22 cellular contexts compared by ENCODE assay signal in the genomic region with DNA sequence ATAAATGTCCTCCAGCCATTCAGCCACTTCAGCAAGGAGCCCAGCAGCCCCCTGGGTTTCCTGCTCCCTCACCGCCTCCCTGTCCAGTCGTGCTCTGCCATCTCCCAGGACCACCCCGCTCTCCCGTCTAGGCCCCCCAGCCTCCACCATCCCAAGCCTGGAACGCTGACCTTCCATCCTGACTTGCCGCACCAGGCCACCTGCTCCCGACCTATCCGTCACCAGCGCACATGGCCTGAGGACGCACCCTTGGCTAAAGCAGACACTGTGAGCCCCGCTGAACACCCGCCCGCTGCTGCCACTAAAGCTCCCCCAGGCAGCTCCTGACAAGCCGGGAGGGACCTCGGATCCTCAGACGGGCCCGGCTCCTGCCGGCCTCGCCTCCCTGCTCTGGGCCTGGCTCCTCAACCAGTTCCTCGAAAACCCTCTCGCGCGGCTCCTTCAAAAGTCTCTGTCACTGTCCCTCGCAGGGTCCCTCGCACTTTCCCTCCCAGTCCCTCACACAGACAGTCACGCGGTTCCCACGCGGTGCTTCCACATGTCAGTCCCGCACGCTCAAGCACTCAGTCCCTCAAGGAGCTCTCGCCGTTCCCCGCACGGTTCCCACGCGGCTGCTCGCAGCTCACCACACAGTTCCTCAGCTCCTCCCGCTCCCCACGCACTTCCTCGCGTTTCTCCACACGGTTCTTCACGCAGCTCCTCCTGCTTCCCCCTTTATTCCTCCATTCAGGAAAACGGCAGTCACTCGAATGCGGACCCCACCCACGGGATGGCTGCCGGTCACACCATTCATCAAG. TPM values are rescaled to one million over a fixed set of nuclear protein-coding genes. Genes with fewer than 3 reads are reported as not detected.
"Had no signal": no experiment of that assay in that cellular context is flagged by ENCODE, and none has a peak within 500 bp of the region (broad histone marks: within the 10 kb centered on the region; RNA-seq: fewer than 3 reads in every experiment).

No MANE protein-coding gene starts in this region.

- H3K36me3 ChIP-seq: gastrocnemius medialis, sigmoid colon, stomach, thyroid gland, vagina had no signal

- H3K4me3 ChIP-seq: coronary artery, gastrocnemius medialis, sigmoid colon, stomach, thyroid gland, vagina had no signal

- H3K27ac Mint-ChIP-seq: naive thymus-derived CD4-positive, alpha-beta T cell; progenitor cell of endocrine pancreas; stimulated activated effector memory CD8-positive, alpha-beta T cell treated with anti-CD3 and anti-CD28 coated beads, Interleukin-12 subunit alpha, Interleukin-12 subunit beta, amount 100 ng/mL, for 72 hours had no signal

- H2AFZ ChIP-seq: parathyroid adenoma had no signal

- H3K4me3 Mint-ChIP-seq: effector memory CD8-positive, alpha-beta T cell; naive thymus-derived CD4-positive, alpha-beta T cell; stimulated activated effector memory CD8-positive, alpha-beta T cell treated with anti-CD3 and anti-CD28 coated beads, Interleukin-12 subunit alpha, Interleukin-12 subunit beta, amount 100 ng/mL, for 72 hours had no signal

- H3K27ac ChIP-seq: coronary artery, gastrocnemius medialis, parathyroid adenoma, sigmoid colon, stomach, thyroid gland, vagina had no signal

- H3K36me3 Mint-ChIP-seq: naive thymus-derived CD4-positive, alpha-beta T cell; stimulated activated effector memory CD8-positive, alpha-beta T cell treated with anti-CD3 and anti-CD28 coated beads, Interleukin-12 subunit alpha, Interleukin-12 subunit beta, amount 100 ng/mL, for 72 hours had no signal

- DNase-seq: effector memory CD8-positive, alpha-beta T cell; foreskin fibroblast; gastrocnemius medialis; kidney; mesenchymal stem cell; midbrain; naive thymus-derived CD4-positive, alpha-beta T cell; sigmoid colon; stimulated activated CD4-positive, alpha-beta T cell treated with anti-CD3 and anti-CD28 coated beads, Interleukin-2, amount 100 ng/mL, for 24 hours; stimulated activated CD4-positive, alpha-beta T cell treated with anti-CD3 and anti-CD28 coated beads, Interleukin-4, amount 100 ng/mL, for 24 hours; stimulated activated naive CD4-positive, alpha-beta T cell treated with Interleukin-2 at 50 U/mL for 16 hours; stomach; thyroid gland; trophoblast cell had no signal

- ATAC-seq: effector memory CD8-positive, alpha-beta T cell; gastrocnemius medialis; left lobe of liver; naive thymus-derived CD4-positive, alpha-beta T cell; stimulated activated effector memory CD8-positive, alpha-beta T cell treated with anti-CD3 and anti-CD28 coated beads, Interleukin-12 subunit alpha, Interleukin-12 subunit beta, amount 100 ng/mL, for 72 hours had no signal

- H3K4me1 Mint-ChIP-seq: naive thymus-derived CD4-positive, alpha-beta T cell; stimulated activated effector memory CD8-positive, alpha-beta T cell treated with anti-CD3 and anti-CD28 coated beads, Interleukin-12 subunit alpha, Interleukin-12 subunit beta, amount 100 ng/mL, for 72 hours had no signal

- H3K27me3 ChIP-seq: thyroid gland, vagina had no signal

- H3K9ac ChIP-seq: parathyroid adenoma had no signal

- H3K4me1 ChIP-seq: gastrocnemius medialis, parathyroid adenoma, sigmoid colon, stomach, vagina had no signal

- H3K27me3 Mint-ChIP-seq: effector memory CD8-positive, alpha-beta T cell; progenitor cell of endocrine pancreas had no signal

- H3K9me3 Mint-ChIP-seq: effector memory CD8-positive, alpha-beta T cell; naive thymus-derived CD4-positive, alpha-beta T cell; stimulated activated effector memory CD8-positive, alpha-beta T cell treated with anti-CD3 and anti-CD28 coated beads, Interleukin-12 subunit alpha, Interleukin-12 subunit beta, amount 100 ng/mL, for 72 hours had no signal

- H3K9me3 ChIP-seq: gastrocnemius medialis, sigmoid colon, stomach, thyroid gland, vagina had no signal

- H3K79me2 ChIP-seq: parathyroid adenoma had no signal

RNA-seq across cellular contexts. Expression of gene KIF1A, which starts 42.4 kb away (rescaled TPM):
- total RNA-seq: osteoblast, subcutaneous adipose tissue had no signal
- polyA plus RNA-seq: naive thymus-derived CD4-positive, alpha-beta T cell had no signal
